Comparison of ENCODE assay signal across 22 cellular contexts in the genomic region with DNA sequence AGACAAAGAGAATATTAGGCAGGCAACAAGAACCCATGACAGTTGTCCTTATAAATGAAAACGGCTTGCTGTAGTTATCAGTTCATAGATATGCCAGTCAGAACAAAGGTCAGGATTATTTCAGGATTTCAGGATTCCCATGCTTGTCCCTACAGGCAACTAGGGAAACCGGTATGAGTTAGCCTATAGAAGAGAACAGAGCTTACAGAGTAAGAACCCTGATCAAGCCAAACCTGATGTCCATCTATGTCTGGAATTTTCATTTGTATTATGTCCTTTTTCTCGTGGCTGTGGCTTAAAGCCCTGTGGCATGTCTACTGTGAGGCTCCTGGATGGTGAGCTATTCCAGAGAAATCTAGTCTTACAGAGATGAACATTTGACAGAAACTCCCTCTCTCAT.
DNase-seq lines count a peak whose midpoint lies in the region; ATAC-seq, FAIRE-seq and TF ChIP-seq lines count a peak whose summit lies in the region.
"Had no signal": no experiment of that assay in that cellular context is flagged by ENCODE, and none has a peak within 500 bp of the region (broad histone marks: within the 10 kb centered on the region; RNA-seq: fewer than 3 reads in every experiment).

No MANE protein-coding gene starts in this region.

- CTCF ChIA-PET in HepG2 (lab: Yijun Ruan, JAX; ENCODE audit: low intra/inter-chr PET ratio, low total read pairs): no interaction called here
- CTCF ChIA-PET in mammary epithelial cell (lab: Charles Lee; ENCODE audit: low non-redundant PET): no interaction called here

- H3K27ac ChIP-seq in HepG2 (ENCODE audit: extremely low read length, insufficient read depth, low read length): no peak overlapping the region
- H3K27ac ChIP-seq in right lobe of liver: no peak overlapping the region
- H3K27ac ChIP-seq in epithelial cell of prostate: peak overlapping the region; percentile 5
- H3K27ac ChIP-seq in trophoblast cell (ENCODE audit: low read depth, low read length): no peak overlapping the region
- H3K27ac ChIP-seq in mammary epithelial cell (ENCODE audit: insufficient read depth, low read depth, low read length): no peak overlapping the region
- H3K27ac ChIP-seq: 22Rv1, BLaER1, C4-2B, GM23248 had no signal

- H3K18ac ChIP-seq in trophoblast cell (ENCODE audit: low read length): no peak overlapping the region

- H2AFZ ChIP-seq in HepG2 (ENCODE audit: low read length) (no peak overlapping the region), trophoblast cell (ENCODE audit: insufficient read depth, low read length, poor library complexity) (no peak overlapping the region), mammary epithelial cell (ENCODE audit: low read depth, low read length) (no peak overlapping the region)
- H2AFZ ChIP-seq: GM23248 had no signal

- DNase-seq in HepG2 (ENCODE audit: low spot score): no peak
- no peak for DNase-seq in right lobe of liver
- no peak for DNase-seq in epithelial cell of prostate (ENCODE audit: low read depth, low spot score)
- DNase-seq in trophoblast cell: peak; percentile 44 to 83
- no peak for DNase-seq in mammary epithelial cell
- DNase-seq: CD4-positive, alpha-beta T cell; CD8-positive, alpha-beta memory T cell; DMS53; DMS79 treated with DMSO at 0.1 percent for 48 hours; GF-D8; GM23248; H7; HCEC 1CT had no signal

- 15% methylated on average over 3 of the region's 3 CpGs for WGBS in HepG2 (ENCODE audit: low lambda C conversion rate)
- WGBS in right lobe of liver (ENCODE audit: insufficient coverage, low coverage, low lambda C conversion rate, missing lambda C conversion rate): 57% methylated on average over 3 of the region's 3 CpGs
- no CpG with 5 or more reads among the region's 3 CpGs for WGBS in trophoblast cell (ENCODE audit: extremely low coverage, insufficient coverage, insufficient read length)
- WGBS in mammary epithelial cell (ENCODE audit: low coverage, missing lambda C conversion rate): 65% methylated on average over 3 of the region's 3 CpGs

- ATAC-seq in HepG2 (no peak), right lobe of liver (no peak), HG03159 (IDR thresholded peaks at IDR 0.05; ENCODE audit: unreplicated experiment) (no peak), GM21360 (IDR thresholded peaks at IDR 0.05; ENCODE audit: unreplicated experiment) (no peak)

- H3K23ac ChIP-seq in trophoblast cell (ENCODE audit: low read length): no peak overlapping the region

- no peak for TF ChIP-seq EP300 in HepG2 (IDR thresholded peaks at IDR 0.05; ENCODE audit: low read depth in 2 of 2, low read length in 2 of 2)
- TF ChIP-seq EP300 in HepG2 (CRISPR knock-in tag; IDR thresholded peaks at IDR 0.05; ENCODE audit: borderline replicate concordance): no peak

- H2BK120ac ChIP-seq in trophoblast cell (ENCODE audit: insufficient read depth, low read length, poor library complexity): no peak overlapping the region

- POLR2A ChIA-PET in HepG2 (lab: Yijun Ruan, JAX): no interaction called here

- H4K20me1 ChIP-seq in HepG2 (ENCODE audit: insufficient read depth, low read length): no peaks in the 10 kb centered on the region
- no peaks in the 10 kb centered on the region for H4K20me1 ChIP-seq in mammary epithelial cell (ENCODE audit: insufficient read depth, low read length)
- H4K20me1 ChIP-seq: BLaER1 had no signal

- dilution Hi-C loops in mammary epithelial cell (cut with HindIII; ENCODE audit: low sequenced_read_pairs): no loop called here

- TF ChIP-seq POLR2A in HepG2 (IDR thresholded peaks at IDR 0.05; ENCODE audit: insufficient read depth in 1 of 2, low read depth in 2 of 2, low read length in 2 of 2) (no peak), right lobe of liver (IDR thresholded peaks at IDR 0.05) (no peak)

- no peak overlapping the region for H3K14ac ChIP-seq in trophoblast cell (ENCODE audit: low read length)

- BruUV-seq in HepG2 (replicated peaks; lab: Mats Ljungman, UMichigan): no TSS peak
- BruUV-seq in mammary epithelial cell (replicated peaks; lab: Mats Ljungman, UMichigan): no TSS peak

- H3K79me2 ChIP-seq in HepG2 (ENCODE audit: insufficient read depth, low read length) (no peaks in the 10 kb centered on the region), trophoblast cell (ENCODE audit: control insufficient read depth, insufficient read depth, low read length, poor library complexity) (no peaks in the 10 kb centered on the region), mammary epithelial cell (ENCODE audit: insufficient read depth, low read length) (no peaks in the 10 kb centered on the region)

- no peak for TF ChIP-seq RAD21 in HepG2 (CRISPR knock-in tag; IDR thresholded peaks at IDR 0.05)

- no peak overlapping the region for H4K12ac ChIP-seq in trophoblast cell (ENCODE audit: low read depth, low read length)

- H3K4ac ChIP-seq in trophoblast cell (ENCODE audit: low read depth, low read length): no peak overlapping the region

- H3K27me3 ChIP-seq in HepG2 (ENCODE audit: control insufficient read depth in 1 of 2, insufficient read depth in 2 of 2, low read length in 2 of 2) (peaks cover 0 to 3% of the 10 kb centered on the region in 2 experiments; a peak in 1 of 5 replicates), right lobe of liver (no peaks in the 10 kb centered on the region), trophoblast cell (ENCODE audit: insufficient read depth, low read length) (no peaks in the 10 kb centered on the region), mammary epithelial cell (ENCODE audit: insufficient read depth, low read length) (no peaks in the 10 kb centered on the region)
- H3K27me3 ChIP-seq: BLaER1 had no signal

- H2BK12ac ChIP-seq in trophoblast cell (ENCODE audit: low read length): no peak overlapping the region

- H3K4me2 ChIP-seq in HepG2 (ENCODE audit: low read depth, low read length) (no peak overlapping the region), trophoblast cell (ENCODE audit: low read length) (no peak overlapping the region), mammary epithelial cell (ENCODE audit: insufficient read depth, low read depth, low read length) (no peak overlapping the region)
- H3K4me2 ChIP-seq: BLaER1 had no signal

- no peak overlapping the region for H2BK5ac ChIP-seq in trophoblast cell (ENCODE audit: low read depth, low read length, poor library complexity)

- H3K36me3 ChIP-seq in HepG2 (replicated peaks in 1 of 2; ENCODE audit: control insufficient read depth in 1 of 2, insufficient read depth in 2 of 2, low read length in 2 of 2) (no peaks in the 10 kb centered on the region), right lobe of liver (no peaks in the 10 kb centered on the region), trophoblast cell (ENCODE audit: control insufficient read depth in 1 of 2, insufficient read depth in 2 of 2, low read length in 2 of 2) (no peaks in the 10 kb centered on the region), mammary epithelial cell (ENCODE audit: insufficient read depth, low read length) (no peaks in the 10 kb centered on the region)
- H3K36me3 ChIP-seq: BLaER1 had no signal

- H2AK5ac ChIP-seq in trophoblast cell (ENCODE audit: low read length): no peak overlapping the region

- no peaks in the 10 kb centered on the region for H3K79me1 ChIP-seq in trophoblast cell (ENCODE audit: low read length)

- intact Hi-C loops in HepG2 (cut with micrococcal nuclease; ENCODE audit: unreplicated experiment): no loop called here
- intact Hi-C loops in right lobe of liver (cut with DNase I): no loop called here
- intact Hi-C loops in mammary epithelial cell (cut with micrococcal nuclease): no loop called here

- no peak for FAIRE-seq in HepG2 (lab: Jason Lieb, UNC)
- FAIRE-seq: A204.1, GM12891, GM18507, H1 had no signal

- in situ Hi-C loops in HepG2 (cut with HindIII; ENCODE audit: extremely low pct_ligation_motif_present, low pct_unique_long_range_greater_than_20kb): no loop called here
- in situ Hi-C loops in mammary epithelial cell (cut with MboI; ENCODE audit: low sequenced_read_pairs in 2 of 2): no loop called here

- H3K9me3 ChIP-seq in HepG2 (ENCODE audit: low read length) (no peaks in the 10 kb centered on the region), right lobe of liver (no peaks in the 10 kb centered on the region), trophoblast cell (ENCODE audit: insufficient read depth, low read depth, low read length) (no peaks in the 10 kb centered on the region), mammary epithelial cell (replicated peaks; ENCODE audit: insufficient read depth, low read length) (no peaks in the 10 kb centered on the region)
- H3K9me3 ChIP-seq: BLaER1 had no signal

- H3K9ac ChIP-seq in HepG2 (ENCODE audit: insufficient read depth, low read depth, low read length): no peak overlapping the region
- H3K9ac ChIP-seq in trophoblast cell (ENCODE audit: low read length): no peak overlapping the region
- H3K9ac ChIP-seq in mammary epithelial cell (ENCODE audit: insufficient read depth, low read length): no peak overlapping the region
- H3K9ac ChIP-seq: BLaER1, GM23248 had no signal

- H3K4me1 ChIP-seq in HepG2 (ENCODE audit: insufficient read depth, low read length) (peaks cover 35% of the 10 kb centered on the region), right lobe of liver (no peaks in the 10 kb centered on the region), trophoblast cell (ENCODE audit: control insufficient read depth in 1 of 2, insufficient read depth in 2 of 2, low read length in 2 of 2) (no peaks in the 10 kb centered on the region), mammary epithelial cell (ENCODE audit: insufficient read depth, low read length) (no peaks in the 10 kb centered on the region)

- no peak for TF ChIP-seq CTCF in HepG2 (CRISPR knock-in tag; IDR thresholded peaks at IDR 0.05)
- TF ChIP-seq CTCF in right lobe of liver (IDR thresholded peaks at IDR 0.05): no peak
- TF ChIP-seq CTCF in mammary epithelial cell (conservative IDR thresholded peaks at IDR 0.05 in 1 of 2, IDR thresholded peaks at IDR 0.05 in 1 of 2; ENCODE audit: extremely low read depth in 1 of 2, insufficient read depth in 1 of 2, low read depth in 1 of 2, low read length in 2 of 2): no peak

- H4K91ac ChIP-seq in trophoblast cell (ENCODE audit: low read depth, low read length): no peak overlapping the region

- no peak overlapping the region for H3K4me3 ChIP-seq in HepG2 (replicated peaks in 1 of 3; ENCODE audit: insufficient read depth in 1 of 3, low read depth in 2 of 3, low read length in 3 of 3)
- no peak overlapping the region for H3K4me3 ChIP-seq in right lobe of liver
- no peak overlapping the region for H3K4me3 ChIP-seq in trophoblast cell (ENCODE audit: low read depth, low read length)
- H3K4me3 ChIP-seq in mammary epithelial cell (replicated peaks in 1 of 3; ENCODE audit: insufficient read depth in 1 of 3, low read depth in 2 of 3, low read length in 3 of 3): no peak overlapping the region
- H3K4me3 ChIP-seq: BLaER1, GM23248 had no signal

- no peak overlapping the region for H4K8ac ChIP-seq in trophoblast cell (ENCODE audit: low read depth, low read length)

TF ChIP-seq in HepG2, 621 proteins besides CTCF, POLR2A, EP300 and RAD21 (continues in another document):
- TF ChIP-seq, protein P1, sequence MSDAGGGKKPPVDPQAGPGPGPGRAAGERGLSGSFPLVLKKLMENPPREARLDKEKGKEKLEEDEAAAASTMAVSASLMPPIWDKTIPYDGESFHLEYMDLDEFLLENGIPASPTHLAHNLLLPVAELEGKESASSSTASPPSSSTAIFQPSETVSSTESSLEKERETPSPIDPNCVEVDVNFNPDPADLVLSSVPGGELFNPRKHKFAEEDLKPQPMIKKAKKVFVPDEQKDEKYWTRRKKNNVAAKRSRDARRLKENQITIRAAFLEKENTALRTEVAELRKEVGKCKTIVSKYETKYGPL (CRISPR knock-in tag; IDR thresholded peaks at IDR 0.05): no peak
- TF ChIP-seq ZNF329 (CRISPR knock-in tag; IDR thresholded peaks at IDR 0.05; ENCODE audit: low read depth): peak; percentile 96

Comparison
In these comparisons a context has a peak if more than half of its experiments do, and no peak if none do; other contexts are left out.
1. DNase-seq: peak in trophoblast cell (2 of 2); none in HepG2 (single experiment), right lobe of liver (0 of 3), epithelial cell of prostate (single experiment) and mammary epithelial cell (single experiment).